ENCODE assay signal across 8 cellular contexts in genomic region chrX:2928583-2929434, GRCh38. TPM values are rescaled to one million over a fixed set of nuclear protein-coding genes. Genes with fewer than 3 reads are reported as not detected.
DNase-seq lines count a peak whose midpoint lies in the region; ATAC-seq and TF ChIP-seq lines count a peak whose summit lies in the region.

TSS of gene ARSD (minus strand) at chrX:2929339. CDS start at chrX:2929275, 64 bp downstream.

- H3K4me3 ChIP-seq in AG04450 (ENCODE audit: low read depth, low read length) (peak within 1 kb of the TSS; percentile 68), left ventricle myocardium inferior (peak within 1 kb of the TSS; percentile 74)

- DNase-seq in AG04450 (ENCODE audit: low read depth, low spot score) (peak; percentile 79), SKM-1 treated with dmso at 0.1 percent for 144 hours (lab: John Stamatoyannopoulos, UW; ENCODE audit: unreplicated experiment) (peak; percentile 52), amygdala (lab: John Stamatoyannopoulos, UW) (peak in 54 of 56 donors; percentile 1 to 76 (median 45)), left ventricle myocardium inferior (peak; percentile 90), posterior vena cava (ENCODE audit: low spot score) (peak; percentile 98), NCI-H446 treated with DMSO at 0.1 percent for 48 hours (lab: John Stamatoyannopoulos, UW) (no peak)

- H3K36me3 ChIP-seq in left ventricle myocardium inferior: no peaks in the 10 kb centered on the region

- intact Hi-C loops in left ventricle myocardium inferior (cut with micrococcal nuclease): no loop called here
- intact Hi-C loops in posterior vena cava (cut with DNase I): no loop called here

- H3K27ac ChIP-seq in AG04450 (ENCODE audit: low read depth, low read length) (peak within 1 kb of the TSS; percentile 95), left ventricle myocardium inferior (replicated peaks) (peak within 1 kb of the TSS; percentile 93)

- H3K9me3 ChIP-seq in AG04450 (ENCODE audit: control insufficient read depth, insufficient read depth, low read length) (peaks cover 3% of the 10 kb centered on the region), left ventricle myocardium inferior (replicated peaks) (peaks cover 10% of the 10 kb centered on the region)

- ATAC-seq in GM19023 (IDR thresholded peaks at IDR 0.05; ENCODE audit: unreplicated experiment) (peak; percentile 89), HG03159 (IDR thresholded peaks at IDR 0.05; ENCODE audit: unreplicated experiment) (peak; percentile 89)

- H3K27me3 ChIP-seq in AG04450 (ENCODE audit: control insufficient read depth, insufficient read depth, low read length) (no peaks in the 10 kb centered on the region), left ventricle myocardium inferior (ENCODE audit: low read depth) (no peaks in the 10 kb centered on the region)

- POLR2A ChIA-PET in AG04450 (lab: Yijun Ruan, JAX): interaction anchor here (0.6 to 1.8 kb wide), 3 partner anchors 35 to 593 kb away, joined by 3 to 7 read pairs (median 3); a partner anchor contains a TSS

- H3K4me1 ChIP-seq in left ventricle myocardium inferior: no peaks in the 10 kb centered on the region

- CTCF ChIA-PET in AG04450 (lab: Charles Lee): no interaction called here

- no peak for TF ChIP-seq CTCF in AG04450 (IDR thresholded peaks at IDR 0.05; ENCODE audit: low read depth, low read length)
- no peak for TF ChIP-seq CTCF in left ventricle myocardium inferior (IDR thresholded peaks at IDR 0.05; ENCODE audit: borderline replicate concordance)

RNA-seq across cellular contexts. Expression of gene ARSD, which starts in this region (rescaled TPM):
- polyA plus RNA-seq in AG04450 (2011; rRNA removed): 11.6 and 12.7 TPM in 2 replicates
- polyA minus RNA-seq in AG04450 (2011; rRNA and poly(A)+ RNA removed): 12.8 and 16.0 TPM in 2 replicates
- 9.3 TPM for total RNA-seq in left ventricle myocardium inferior
- total RNA-seq in posterior vena cava: 10 to 100 TPM; 11.7 to 15.7 TPM
